Comparison of ENCODE assay signal across 25 cellular contexts in the genomic region with DNA sequence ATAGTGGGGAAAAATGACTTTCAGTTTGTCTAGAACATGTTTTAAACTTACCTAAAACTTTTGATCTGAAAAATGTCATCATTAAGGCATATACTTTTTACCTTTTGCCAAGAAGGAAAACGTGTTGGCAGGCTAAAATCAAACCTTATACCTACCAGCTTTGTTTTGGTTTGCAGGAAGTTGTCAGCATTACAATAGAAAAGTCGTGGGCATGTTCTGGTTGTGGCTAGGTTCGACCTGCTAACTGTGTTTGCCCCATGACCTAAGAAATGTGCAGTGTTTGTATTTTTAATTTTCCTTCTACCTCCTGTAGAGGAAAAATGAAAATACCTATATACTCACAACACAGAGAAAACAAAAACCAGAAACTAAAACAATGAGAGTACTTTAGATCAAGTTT. TPM values are rescaled to one million over a fixed set of nuclear protein-coding genes. Genes with fewer than 3 reads are reported as not detected.
A peak's percentile ranks its signal among the peaks of the same experiment; 100 is the strongest.
DNase-seq lines count a peak whose midpoint lies in the region; ATAC-seq and TF ChIP-seq lines count a peak whose summit lies in the region.
"Had no signal": no experiment of that assay in that cellular context is flagged by ENCODE, and none has a peak within 500 bp of the region (broad histone marks: within the 10 kb centered on the region; RNA-seq: fewer than 3 reads in every experiment).

No MANE protein-coding gene starts in this region.

- H3K4me3 Mint-ChIP-seq in activated CD4-positive, alpha-beta T cell treated with anti-CD3 and anti-CD28 coated beads for 36 hours = no peak overlapping the region
- peak overlapping the region in 6 of 7 donors; percentile 42 to 66 (median 55) for H3K4me3 Mint-ChIP-seq in CD8-positive, alpha-beta memory T cell
- peak overlapping the region; percentile 14 for H3K4me3 Mint-ChIP-seq in activated CD4-positive, alpha-beta memory T cell treated with anti-CD3 and anti-CD28 coated beads for 36 hours
- H3K4me3 Mint-ChIP-seq in stimulated activated naive B cell treated with anti-CD40 and anti-IgM and Interleukin-4, amounts not matched to agents 10 μg/mL and 1 μg/mL and 100 μg/mL, for 72 hours = no peak overlapping the region

- CTCF ChIA-PET in activated CD4-positive, alpha-beta T cell treated with anti-CD3 and anti-CD28 coated beads for 36 hours (lab: Charles Lee) = interaction anchor here (0.7 to 1.0 kb wide), 2 partner anchors 23 to 37 kb away, joined by 3 read pairs; no protein-coding TSS in a partner anchor
- CTCF ChIA-PET in CD8-positive, alpha-beta memory T cell (lab: Charles Lee) = interaction anchor here (2.1 kb wide), 1 partner anchor 9 kb away, joined by 5 read pairs; no protein-coding TSS in a partner anchor
- CTCF ChIA-PET in activated CD4-positive, alpha-beta memory T cell treated with anti-CD3 and anti-CD28 coated beads for 36 hours (lab: Charles Lee) = interaction anchor here (0.7 to 2.4 kb wide), 5 partner anchors 12 to 91 kb away, joined by 3 to 5 read pairs (median 3); no protein-coding TSS in a partner anchor

- H3K36me3 Mint-ChIP-seq in activated CD4-positive, alpha-beta T cell treated with anti-CD3 and anti-CD28 coated beads for 36 hours (ENCODE audit: low read depth) = peaks cover 15% of the 10 kb centered on the region
- peaks cover 0 to 27% (median 2%) of the 10 kb centered on the region in 3 donors for H3K36me3 Mint-ChIP-seq in CD8-positive, alpha-beta memory T cell
- no peaks in the 10 kb centered on the region for H3K36me3 Mint-ChIP-seq in activated CD4-positive, alpha-beta memory T cell treated with anti-CD3 and anti-CD28 coated beads for 36 hours
- peaks cover 10 to 12% of the 10 kb centered on the region in 2 donors for H3K36me3 Mint-ChIP-seq in stimulated activated naive B cell treated with anti-CD40 and anti-IgM and Interleukin-4, amounts not matched to agents 10 μg/mL and 1 μg/mL and 100 μg/mL, for 72 hours

- H3K4me1 Mint-ChIP-seq in activated CD4-positive, alpha-beta T cell treated with anti-CD3 and anti-CD28 coated beads for 36 hours = peaks cover 85% of the 10 kb centered on the region
- peaks cover 76 to 98% (median 96%) of the 10 kb centered on the region in 3 donors for H3K4me1 Mint-ChIP-seq in CD8-positive, alpha-beta memory T cell
- H3K4me1 Mint-ChIP-seq in activated CD4-positive, alpha-beta memory T cell treated with anti-CD3 and anti-CD28 coated beads for 36 hours (ENCODE audit: low read depth) = peaks cover 81% of the 10 kb centered on the region
- H3K4me1 Mint-ChIP-seq in stimulated activated naive B cell treated with anti-CD40 and anti-IgM and Interleukin-4, amounts not matched to agents 10 μg/mL and 1 μg/mL and 100 μg/mL, for 72 hours = peaks cover 23 to 59% of the 10 kb centered on the region in 2 donors

- intact Hi-C loops in activated CD4-positive, alpha-beta T cell treated with anti-CD3 and anti-CD28 coated beads for 36 hours (cut with DNase I, micrococcal nuclease) = loop anchor here in 1 of 2 experiments (10.0 kb wide), 1 partner anchor 498 kb away; no protein-coding TSS in a partner anchor
- intact Hi-C loops in activated CD4-positive, alpha-beta memory T cell treated with anti-CD3 and anti-CD28 coated beads for 36 hours (cut with micrococcal nuclease) = loop anchor here (1.0 kb wide), 1 partner anchor 10 kb away; no protein-coding TSS in a partner anchor
- intact Hi-C loops in prostate gland (cut with DNase I) = no loop called here

- WGBS in prostate gland = 19% methylated on average over 3 of the region's 3 CpGs

- POLR2A ChIA-PET in activated CD4-positive, alpha-beta T cell treated with anti-CD3 and anti-CD28 coated beads for 36 hours (lab: Charles Lee) = no interaction called here
- POLR2A ChIA-PET in CD8-positive, alpha-beta memory T cell (lab: Charles Lee) = interaction anchor here (0.5 kb wide), 1 partner anchor 37 kb away, joined by 3 read pairs; no protein-coding TSS in a partner anchor
- POLR2A ChIA-PET in activated CD4-positive, alpha-beta memory T cell treated with anti-CD3 and anti-CD28 coated beads for 36 hours (lab: Charles Lee) = no interaction called here

- TF ChIP-seq CTCF in prostate gland (IDR thresholded peaks at IDR 0.05) = no peak

- peak overlapping the region; percentile 80 for H3K27ac Mint-ChIP-seq in activated CD4-positive, alpha-beta T cell treated with anti-CD3 and anti-CD28 coated beads for 36 hours
- peak overlapping the region; percentile 75 to 90 (median 82) for H3K27ac Mint-ChIP-seq in CD8-positive, alpha-beta memory T cell
- peak overlapping the region; percentile 60 for H3K27ac Mint-ChIP-seq in activated CD4-positive, alpha-beta memory T cell treated with anti-CD3 and anti-CD28 coated beads for 36 hours
- no peak overlapping the region for H3K27ac Mint-ChIP-seq in stimulated activated naive B cell treated with anti-CD40 and anti-IgM and Interleukin-4, amounts not matched to agents 10 μg/mL and 1 μg/mL and 100 μg/mL, for 72 hours

- no peaks in the 10 kb centered on the region for H3K9me3 ChIP-seq in CD8-positive, alpha-beta memory T cell (ENCODE audit: low read length)
- H3K9me3 ChIP-seq in effector memory CD4-positive, alpha-beta T cell (ENCODE audit: control insufficient read depth, low read length) = no peaks in the 10 kb centered on the region
- no peaks in the 10 kb centered on the region for H3K9me3 ChIP-seq in prostate gland
- H3K9me3 ChIP-seq: ascending aorta, MG63, neutrophil, upper lobe of left lung had no signal

- no peaks in the 10 kb centered on the region for H3K27me3 ChIP-seq in CD8-positive, alpha-beta memory T cell (ENCODE audit: insufficient read depth, low read length, poor library complexity, severe bottlenecking)
- no peaks in the 10 kb centered on the region for H3K27me3 ChIP-seq in effector memory CD4-positive, alpha-beta T cell (replicated peaks; ENCODE audit: control insufficient read depth, insufficient read depth, low read length, poor library complexity, severe bottlenecking)
- H3K27me3 ChIP-seq in prostate gland (replicated peaks; ENCODE audit: insufficient read depth) = peaks cover 2% of the 10 kb centered on the region
- H3K27me3 ChIP-seq: ascending aorta, MG63, upper lobe of left lung had no signal

- no peaks in the 10 kb centered on the region for H3K9me3 Mint-ChIP-seq in activated CD4-positive, alpha-beta T cell treated with anti-CD3 and anti-CD28 coated beads for 36 hours (ENCODE audit: low read depth)
- no peaks in the 10 kb centered on the region for H3K9me3 Mint-ChIP-seq in CD8-positive, alpha-beta memory T cell
- no peaks in the 10 kb centered on the region for H3K9me3 Mint-ChIP-seq in activated CD4-positive, alpha-beta memory T cell treated with anti-CD3 and anti-CD28 coated beads for 36 hours
- H3K9me3 Mint-ChIP-seq in stimulated activated naive B cell treated with anti-CD40 and anti-IgM and Interleukin-4, amounts not matched to agents 10 μg/mL and 1 μg/mL and 100 μg/mL, for 72 hours = no peaks in the 10 kb centered on the region

- H3K27me3 Mint-ChIP-seq in activated CD4-positive, alpha-beta T cell treated with anti-CD3 and anti-CD28 coated beads for 36 hours = no peaks in the 10 kb centered on the region
- H3K27me3 Mint-ChIP-seq in CD8-positive, alpha-beta memory T cell = no peaks in the 10 kb centered on the region
- H3K27me3 Mint-ChIP-seq in activated CD4-positive, alpha-beta memory T cell treated with anti-CD3 and anti-CD28 coated beads for 36 hours = no peaks in the 10 kb centered on the region
- no peaks in the 10 kb centered on the region for H3K27me3 Mint-ChIP-seq in stimulated activated naive B cell treated with anti-CD40 and anti-IgM and Interleukin-4, amounts not matched to agents 10 μg/mL and 1 μg/mL and 100 μg/mL, for 72 hours

- no peak overlapping the region for H3K27ac ChIP-seq in CD8-positive, alpha-beta memory T cell (ENCODE audit: low read depth, low read length)
- H3K27ac ChIP-seq in effector memory CD4-positive, alpha-beta T cell (ENCODE audit: insufficient read depth, low read length, poor library complexity, severe bottlenecking) = peak overlapping the region; percentile 10
- no peak overlapping the region for H3K27ac ChIP-seq in prostate gland
- H3K27ac ChIP-seq: ascending aorta, neutrophil, upper lobe of left lung had no signal

- no peak for DNase-seq in activated CD4-positive, alpha-beta T cell treated with anti-CD3 and anti-CD28 coated beads for 36 hours
- no peak for DNase-seq in activated CD4-positive, alpha-beta T cell treated with anti-CD3 and anti-CD28 coated beads, Interleukin-2, amount 50 U/mL, for 4 hours
- no peak for DNase-seq in CD8-positive, alpha-beta memory T cell
- no peak for DNase-seq in activated CD4-positive, alpha-beta memory T cell treated with anti-CD3 and anti-CD28 coated beads for 36 hours
- DNase-seq in effector memory CD4-positive, alpha-beta T cell = no peak
- no peak for DNase-seq in prostate gland (ENCODE audit: low spot score)
- DNase-seq in stimulated activated naive B cell treated with anti-CD40 and anti-IgM and Interleukin-4, amounts not matched to agents 10 μg/mL and 1 μg/mL and 100 μg/mL, for 72 hours = no peak
- DNase-seq: 8988T; activated CD4-positive, alpha-beta T cell treated with anti-CD3 and anti-CD28 coated beads, Interleukin-2, amount 50 U/mL, for 48 hours; activated effector memory CD4-positive, alpha-beta T cell treated with Interleukin-2 at 50 U/mL for 16 hours; EL; foreskin fibroblast; MG63; NCI-H1436; NCI-H2171; NCI-H526 treated with DMSO at 0.1 percent for 48 hours; Right ventricle myocardium superior; stimulated activated CD4-positive, alpha-beta T cell treated with anti-CD3 and anti-CD28 coated beads, Interleukin-4, amount 100 ng/mL, for 1 hour; SW 1271; upper lobe of left lung had no signal

- H3K4me1 ChIP-seq in CD8-positive, alpha-beta memory T cell (ENCODE audit: insufficient read depth, low read length) = peaks cover 94% of the 10 kb centered on the region
- peaks cover 57% of the 10 kb centered on the region for H3K4me1 ChIP-seq in effector memory CD4-positive, alpha-beta T cell (ENCODE audit: control insufficient read depth, insufficient read depth, low read length, poor library complexity, severe bottlenecking)
- H3K4me1 ChIP-seq in prostate gland (replicated peaks) = no peaks in the 10 kb centered on the region
- H3K4me1 ChIP-seq: ascending aorta, upper lobe of left lung had no signal

- no peak for TF ChIP-seq POLR2A in prostate gland (IDR thresholded peaks at IDR 0.05)

- ATAC-seq in activated CD4-positive, alpha-beta T cell treated with anti-CD3 and anti-CD28 coated beads for 36 hours = peak; percentile 11
- ATAC-seq in stimulated activated naive B cell treated with anti-CD40 and anti-IgM and Interleukin-4, amounts not matched to agents 10 μg/mL and 1 μg/mL and 100 μg/mL, for 72 hours (replicated peaks) = no peak
- no peak for ATAC-seq in HG03442 (IDR thresholded peaks at IDR 0.05; ENCODE audit: unreplicated experiment)

- no peak overlapping the region for H3K4me3 ChIP-seq in CD8-positive, alpha-beta memory T cell (ENCODE audit: low read length)
- no peak overlapping the region for H3K4me3 ChIP-seq in effector memory CD4-positive, alpha-beta T cell (ENCODE audit: insufficient read depth, low read depth, low read length, poor library complexity, severe bottlenecking)
- H3K4me3 ChIP-seq in prostate gland = no peak overlapping the region
- H3K4me3 ChIP-seq: ascending aorta, MG63, smooth muscle cell, upper lobe of left lung had no signal

- H3K36me3 ChIP-seq in CD8-positive, alpha-beta memory T cell (ENCODE audit: insufficient read depth, low read length) = no peaks in the 10 kb centered on the region
- H3K36me3 ChIP-seq in effector memory CD4-positive, alpha-beta T cell (ENCODE audit: control insufficient read depth, insufficient read depth, low read length) = peaks cover 3% of the 10 kb centered on the region
- H3K36me3 ChIP-seq in prostate gland = no peaks in the 10 kb centered on the region
- H3K36me3 ChIP-seq: ascending aorta, MG63, neutrophil, upper lobe of left lung had no signal

RNA-seq across cellular contexts. Expression of gene SKAP1, which starts 13.0 kb away (rescaled TPM):
- total RNA-seq in activated CD4-positive, alpha-beta T cell treated with anti-CD3 and anti-CD28 coated beads for 36 hours = 100 to 1,000 TPM in 1 of 2 experiments, 10 to 100 TPM in 1; 76.1 to 109 TPM
- total RNA-seq in CD8-positive, alpha-beta memory T cell = 10 to 100 TPM; 50.5 to 56.0 TPM
- 264 TPM for polyA plus RNA-seq in CD8-positive, alpha-beta memory T cell
- 10 to 100 TPM; 71.7 to 77.6 TPM for total RNA-seq in activated CD4-positive, alpha-beta memory T cell treated with anti-CD3 and anti-CD28 coated beads for 36 hours
- 1 to 10 TPM; 1.1 to 1.4 TPM for total RNA-seq in prostate gland
- total RNA-seq: ascending aorta, pulmonary artery endothelial cell, smooth muscle cell had no signal
- polyA plus RNA-seq: smooth muscle cell had no signal

Comparison
In these comparisons a context has a peak if more than half of its experiments do, and no peak if none do; other contexts are left out.
1. H3K4me3 Mint-ChIP-seq: peak in CD8-positive, alpha-beta memory T cell (6 of 7) and activated CD4-positive, alpha-beta memory T cell treated with anti-CD3 and anti-CD28 coated beads for 36 hours (single experiment); none in activated CD4-positive, alpha-beta T cell treated with anti-CD3 and anti-CD28 coated beads for 36 hours (single experiment) and stimulated activated naive B cell treated with anti-CD40 and anti-IgM and Interleukin-4, amounts not matched to agents 10 μg/mL and 1 μg/mL and 100 μg/mL, for 72 hours (0 of 2).
2. RNA of gene SKAP1, which starts 13.0 kb away (total RNA-seq): 76.1 to 109 TPM in activated CD4-positive, alpha-beta T cell treated with anti-CD3 and anti-CD28 coated beads for 36 hours, 71.7 to 77.6 TPM in activated CD4-positive, alpha-beta memory T cell treated with anti-CD3 and anti-CD28 coated beads for 36 hours and 50.5 to 56.0 TPM in CD8-positive, alpha-beta memory T cell; 1.1 to 1.4 TPM in prostate gland; every median in the first group is over 10 times any median in the second.